10 cellular contexts compared by ENCODE assay signal in genomic region chr2:240060977-240061591, GRCh38. TPM values are rescaled to one million over a fixed set of nuclear protein-coding genes. Genes with fewer than 3 reads are reported as not detected.
A peak's percentile ranks its signal among the peaks of the same experiment; 100 is the strongest.
DNase-seq lines count a peak whose midpoint lies in the region; ATAC-seq and TF ChIP-seq lines count a peak whose summit lies in the region.
"Had no signal": no experiment of that assay in that cellular context is flagged by ENCODE, and none has a peak within 500 bp of the region (broad histone marks: within the 10 kb centered on the region; RNA-seq: fewer than 3 reads in every experiment).

No MANE protein-coding gene starts in this region.

- H3K79me2 ChIP-seq in mammary epithelial cell (ENCODE audit: insufficient read depth, low read length): no peaks in the 10 kb centered on the region

- H3K4me1 ChIP-seq in mammary epithelial cell (ENCODE audit: insufficient read depth, low read length): no peaks in the 10 kb centered on the region

- CTCF ChIA-PET in mammary epithelial cell (lab: Charles Lee; ENCODE audit: low non-redundant PET): interaction anchor here (0.6 to 1.4 kb wide), 3 partner anchors 83 to 91 kb away, joined by 3 to 12 read pairs (median 3); no protein-coding TSS in a partner anchor

- intact Hi-C loops in mammary epithelial cell (cut with micrococcal nuclease): loop anchor here (1.0 to 10.0 kb wide), 4 partner anchors 82 to 780 kb away; partner anchors contain the start of gene GPC1

- no peaks in the 10 kb centered on the region for H3K9me3 ChIP-seq in mammary epithelial cell (replicated peaks; ENCODE audit: insufficient read depth, low read length)
- H3K9me3 ChIP-seq: BLaER1 had no signal

- TF ChIP-seq CTCF in mammary epithelial cell (conservative IDR thresholded peaks at IDR 0.05 in 1 of 2, IDR thresholded peaks at IDR 0.05 in 1 of 2; ENCODE audit: extremely low read depth in 1 of 2, insufficient read depth in 1 of 2, low read depth in 1 of 2, low read length in 2 of 2): peak; percentile 37 to 74

- dilution Hi-C loops in mammary epithelial cell (cut with HindIII; ENCODE audit: low sequenced_read_pairs): no loop called here

- H3K27me3 ChIP-seq in mammary epithelial cell (ENCODE audit: insufficient read depth, low read length): peaks cover 6% of the 10 kb centered on the region
- H3K27me3 ChIP-seq: BLaER1 had no signal

- in situ Hi-C loops in mammary epithelial cell (cut with MboI; ENCODE audit: low sequenced_read_pairs in 2 of 2): loop anchor here (5.0 kb wide), 1 partner anchor 81 kb away; the partner anchor contains the start of gene OTOS (in 2 of the 2)

- H3K36me3 ChIP-seq in mammary epithelial cell (ENCODE audit: insufficient read depth, low read length): no peaks in the 10 kb centered on the region
- H3K36me3 ChIP-seq: BLaER1 had no signal

- no peak overlapping the region for H3K4me2 ChIP-seq in mammary epithelial cell (ENCODE audit: insufficient read depth, low read depth, low read length)
- H3K4me2 ChIP-seq: BLaER1 had no signal

- no peak overlapping the region for H3K4me3 ChIP-seq in mammary epithelial cell (replicated peaks in 1 of 3; ENCODE audit: insufficient read depth in 1 of 3, low read depth in 2 of 3, low read length in 3 of 3)
- H3K4me3 ChIP-seq: BLaER1 had no signal

- ATAC-seq in SK-N-SH treated with all-trans-retinoic acid at 6 μM for 48 hours (peak; percentile 97), GM18858 (IDR thresholded peaks at IDR 0.05; ENCODE audit: unreplicated experiment) (no peak)

- H4K20me1 ChIP-seq in mammary epithelial cell (ENCODE audit: insufficient read depth, low read length): no peaks in the 10 kb centered on the region
- H4K20me1 ChIP-seq: BLaER1 had no signal

- no peak overlapping the region for H3K9ac ChIP-seq in mammary epithelial cell (ENCODE audit: insufficient read depth, low read length)
- H3K9ac ChIP-seq: BLaER1 had no signal

- no TSS peak for BruUV-seq in mammary epithelial cell (replicated peaks; lab: Mats Ljungman, UMichigan)

- DNase-seq in NCI-H1436 (lab: John Stamatoyannopoulos, UW) (peak; percentile 48), NCI-H1436 treated with DMSO at 0.1 percent for 48 hours (lab: John Stamatoyannopoulos, UW) (no peak), Kasumi-1 (lab: John Stamatoyannopoulos, UW) (peak; percentile 6 to 20), mammary epithelial cell (peak; percentile 45), kidney tubule cell (ENCODE audit: low spot score) (peak; percentile 56)
- DNase-seq in stimulated activated CD8-positive, alpha-beta memory T cell treated with anti-CD3 and anti-CD28 coated beads, Interleukin-12 subunit alpha, Interleukin-12 subunit beta, amount 100 ng/mL, for 1 hour (ENCODE audit: low read depth): peak; percentile 33

- H2AFZ ChIP-seq in mammary epithelial cell (ENCODE audit: low read depth, low read length): no peak overlapping the region

- no peak overlapping the region for H3K27ac ChIP-seq in mammary epithelial cell (ENCODE audit: insufficient read depth, low read depth, low read length)
- H3K27ac ChIP-seq: BLaER1 had no signal

- WGBS in mammary epithelial cell (ENCODE audit: low coverage, missing lambda C conversion rate): 48% methylated on average over 4 of the region's 4 CpGs

TF ChIP-seq in SK-N-SH treated with all-trans-retinoic acid at 6 μM for 48 hours, 23 proteins besides CTCF, POLR2A, EP300 and RAD21 (continues in another document):
- TF ChIP-seq RARB (CRISPR knock-in tag; IDR thresholded peaks at IDR 0.05) (no peak), ZNF565 (CRISPR knock-in tag; conservative IDR thresholded peaks at IDR 0.05; ENCODE audit: low read depth) (no peak), ZFP3 (CRISPR knock-in tag; IDR thresholded peaks at IDR 0.05) (no peak), POU6F1 (CRISPR knock-in tag; IDR thresholded peaks at IDR 0.05; ENCODE audit: borderline replicate concordance, low read depth) (no peak), ISL1 (CRISPR knock-in tag; IDR thresholded peaks at IDR 0.05) (no peak), GLIS3 (CRISPR knock-in tag; IDR thresholded peaks at IDR 0.05) (no peak)
- TF ChIP-seq, protein P1, sequence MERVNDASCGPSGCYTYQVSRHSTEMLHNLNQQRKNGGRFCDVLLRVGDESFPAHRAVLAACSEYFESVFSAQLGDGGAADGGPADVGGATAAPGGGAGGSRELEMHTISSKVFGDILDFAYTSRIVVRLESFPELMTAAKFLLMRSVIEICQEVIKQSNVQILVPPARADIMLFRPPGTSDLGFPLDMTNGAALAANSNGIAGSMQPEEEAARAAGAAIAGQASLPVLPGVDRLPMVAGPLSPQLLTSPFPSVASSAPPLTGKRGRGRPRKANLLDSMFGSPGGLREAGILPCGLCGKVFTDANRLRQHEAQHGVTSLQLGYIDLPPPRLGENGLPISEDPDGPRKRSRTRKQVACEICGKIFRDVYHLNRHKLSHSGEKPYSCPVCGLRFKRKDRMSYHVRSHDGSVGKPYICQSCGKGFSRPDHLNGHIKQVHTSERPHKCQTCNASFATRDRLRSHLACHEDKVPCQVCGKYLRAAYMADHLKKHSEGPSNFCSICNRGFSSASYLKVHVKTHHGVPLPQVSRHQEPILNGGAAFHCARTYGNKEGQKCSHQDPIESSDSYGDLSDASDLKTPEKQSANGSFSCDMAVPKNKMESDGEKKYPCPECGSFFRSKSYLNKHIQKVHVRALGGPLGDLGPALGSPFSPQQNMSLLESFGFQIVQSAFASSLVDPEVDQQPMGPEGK (CRISPR knock-in tag; IDR thresholded peaks at IDR 0.05; ENCODE audit: borderline replicate concordance): no peak
- TF ChIP-seq, protein P2, sequence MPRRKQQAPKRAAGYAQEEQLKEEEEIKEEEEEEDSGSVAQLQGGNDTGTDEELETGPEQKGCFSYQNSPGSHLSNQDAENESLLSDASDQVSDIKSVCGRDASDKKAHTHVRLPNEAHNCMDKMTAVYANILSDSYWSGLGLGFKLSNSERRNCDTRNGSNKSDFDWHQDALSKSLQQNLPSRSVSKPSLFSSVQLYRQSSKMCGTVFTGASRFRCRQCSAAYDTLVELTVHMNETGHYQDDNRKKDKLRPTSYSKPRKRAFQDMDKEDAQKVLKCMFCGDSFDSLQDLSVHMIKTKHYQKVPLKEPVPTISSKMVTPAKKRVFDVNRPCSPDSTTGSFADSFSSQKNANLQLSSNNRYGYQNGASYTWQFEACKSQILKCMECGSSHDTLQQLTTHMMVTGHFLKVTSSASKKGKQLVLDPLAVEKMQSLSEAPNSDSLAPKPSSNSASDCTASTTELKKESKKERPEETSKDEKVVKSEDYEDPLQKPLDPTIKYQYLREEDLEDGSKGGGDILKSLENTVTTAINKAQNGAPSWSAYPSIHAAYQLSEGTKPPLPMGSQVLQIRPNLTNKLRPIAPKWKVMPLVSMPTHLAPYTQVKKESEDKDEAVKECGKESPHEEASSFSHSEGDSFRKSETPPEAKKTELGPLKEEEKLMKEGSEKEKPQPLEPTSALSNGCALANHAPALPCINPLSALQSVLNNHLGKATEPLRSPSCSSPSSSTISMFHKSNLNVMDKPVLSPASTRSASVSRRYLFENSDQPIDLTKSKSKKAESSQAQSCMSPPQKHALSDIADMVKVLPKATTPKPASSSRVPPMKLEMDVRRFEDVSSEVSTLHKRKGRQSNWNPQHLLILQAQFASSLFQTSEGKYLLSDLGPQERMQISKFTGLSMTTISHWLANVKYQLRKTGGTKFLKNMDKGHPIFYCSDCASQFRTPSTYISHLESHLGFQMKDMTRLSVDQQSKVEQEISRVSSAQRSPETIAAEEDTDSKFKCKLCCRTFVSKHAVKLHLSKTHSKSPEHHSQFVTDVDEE (CRISPR knock-in tag; IDR thresholded peaks at IDR 0.05): no peak
- TF ChIP-seq, protein P3, sequence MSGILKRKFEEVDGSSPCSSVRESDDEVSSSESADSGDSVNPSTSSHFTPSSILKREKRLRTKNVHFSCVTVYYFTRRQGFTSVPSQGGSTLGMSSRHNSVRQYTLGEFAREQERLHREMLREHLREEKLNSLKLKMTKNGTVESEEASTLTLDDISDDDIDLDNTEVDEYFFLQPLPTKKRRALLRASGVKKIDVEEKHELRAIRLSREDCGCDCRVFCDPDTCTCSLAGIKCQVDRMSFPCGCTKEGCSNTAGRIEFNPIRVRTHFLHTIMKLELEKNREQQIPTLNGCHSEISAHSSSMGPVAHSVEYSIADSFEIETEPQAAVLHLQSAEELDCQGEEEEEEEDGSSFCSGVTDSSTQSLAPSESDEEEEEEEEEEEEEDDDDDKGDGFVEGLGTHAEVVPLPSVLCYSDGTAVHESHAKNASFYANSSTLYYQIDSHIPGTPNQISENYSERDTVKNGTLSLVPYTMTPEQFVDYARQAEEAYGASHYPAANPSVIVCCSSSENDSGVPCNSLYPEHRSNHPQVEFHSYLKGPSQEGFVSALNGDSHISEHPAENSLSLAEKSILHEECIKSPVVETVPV (CRISPR knock-in tag; IDR thresholded peaks at IDR 0.05): no peak
- TF ChIP-seq, protein P4, sequence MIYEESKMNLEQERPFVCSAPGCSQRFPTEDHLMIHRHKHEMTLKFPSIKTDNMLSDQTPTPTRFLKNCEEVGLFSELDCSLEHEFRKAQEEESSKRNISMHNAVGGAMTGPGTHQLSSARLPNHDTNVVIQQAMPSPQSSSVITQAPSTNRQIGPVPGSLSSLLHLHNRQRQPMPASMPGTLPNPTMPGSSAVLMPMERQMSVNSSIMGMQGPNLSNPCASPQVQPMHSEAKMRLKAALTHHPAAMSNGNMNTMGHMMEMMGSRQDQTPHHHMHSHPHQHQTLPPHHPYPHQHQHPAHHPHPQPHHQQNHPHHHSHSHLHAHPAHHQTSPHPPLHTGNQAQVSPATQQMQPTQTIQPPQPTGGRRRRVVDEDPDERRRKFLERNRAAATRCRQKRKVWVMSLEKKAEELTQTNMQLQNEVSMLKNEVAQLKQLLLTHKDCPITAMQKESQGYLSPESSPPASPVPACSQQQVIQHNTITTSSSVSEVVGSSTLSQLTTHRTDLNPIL (CRISPR knock-in tag; IDR thresholded peaks at IDR 0.05; ENCODE audit: low read depth): no peak

RNA-seq across cellular contexts. Expression of gene OR6B3, which starts 7.8 kb away (rescaled TPM):
- total RNA-seq in mammary epithelial cell: not detected
- polyA plus RNA-seq in mammary epithelial cell: not detected
- not detected for polyA minus RNA-seq in mammary epithelial cell
- polyA plus RNA-seq: adipose tissue had no signal

RNA-seq across cellular contexts. Expression of gene OR6B2, which starts 30.9 kb away (rescaled TPM):
- not detected for total RNA-seq in mammary epithelial cell
- polyA plus RNA-seq in mammary epithelial cell: not detected
- polyA minus RNA-seq in mammary epithelial cell: not detected
- polyA plus RNA-seq: adipose tissue had no signal

RNA-seq across cellular contexts. Expression of gene NDUFA10, which starts 35.9 kb away (rescaled TPM):
- total RNA-seq in mammary epithelial cell: 100 to 1,000 TPM in 1 of 2 donors, 10 to 100 TPM in 1; 75.2 to 127 TPM
- 119 TPM for polyA plus RNA-seq in mammary epithelial cell
- polyA minus RNA-seq in mammary epithelial cell: 72.8 TPM
